ENCODE assay signal across 8 cellular contexts in the genomic region with DNA sequence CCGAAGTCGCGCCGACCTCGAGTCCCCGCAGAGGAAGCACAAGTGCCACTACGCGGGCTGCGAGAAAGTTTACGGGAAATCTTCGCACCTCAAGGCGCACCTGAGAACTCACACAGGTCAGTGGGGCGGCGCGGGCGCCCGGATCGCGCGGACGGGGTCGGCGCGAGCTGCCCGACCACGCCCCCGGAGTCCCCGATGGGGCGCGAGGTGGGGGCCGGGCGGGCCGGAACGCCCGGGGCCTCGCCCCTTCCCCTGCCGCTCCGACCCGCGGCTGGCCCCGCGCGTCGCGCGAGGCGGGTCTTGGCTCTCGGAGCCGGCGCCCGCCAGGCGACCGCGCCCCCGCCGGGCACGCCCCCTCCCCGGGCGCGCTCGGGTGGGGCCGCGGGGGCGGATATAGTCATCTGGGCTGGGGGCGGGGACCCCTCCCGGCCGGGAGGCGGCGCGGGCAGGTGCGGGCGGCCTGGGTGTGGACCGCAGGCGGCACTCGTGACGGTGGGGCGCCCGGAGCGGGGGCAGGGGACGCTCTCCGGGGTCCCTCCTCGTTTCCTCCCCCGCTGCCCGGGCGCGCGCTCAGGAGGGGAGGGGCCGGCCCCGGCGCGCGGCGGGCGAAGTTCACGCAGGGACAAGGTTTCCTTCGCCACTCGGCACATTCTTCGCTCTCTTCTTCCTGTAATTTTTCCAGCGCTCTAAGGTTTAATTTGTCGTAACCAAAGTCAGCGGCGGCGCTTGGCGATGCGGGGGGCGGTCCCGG. TPM values are rescaled to one million over a fixed set of nuclear protein-coding genes. Genes with fewer than 3 reads are reported as not detected.
DNase-seq lines count a peak whose midpoint lies in the region; ATAC-seq and TF ChIP-seq lines count a peak whose summit lies in the region.

No MANE protein-coding gene starts in this region.

- ATAC-seq in left colon: peak; percentile 35
- ATAC-seq in HG03175 (IDR thresholded peaks at IDR 0.05; ENCODE audit: unreplicated experiment): no peak

- H3K27me3 ChIP-seq in WERI-Rb-1 (ENCODE audit: insufficient read depth, low read depth, severe bottlenecking): no peaks in the 10 kb centered on the region

- H3K36me3 ChIP-seq in WERI-Rb-1: no peaks in the 10 kb centered on the region

- intact Hi-C loops in left colon (cut with DNase I, micrococcal nuclease): no loop called here

- DNase-seq in GM13977 (ENCODE audit: low spot score) (peak; percentile 75), Kasumi-1 (lab: John Stamatoyannopoulos, UW) (peak; percentile 3 to 5), WERI-Rb-1 (peak; percentile 41), left colon (peak; percentile 58 to 84), DMS114 treated with DMSO at 0.1 percent for 48 hours (lab: John Stamatoyannopoulos, UW; ENCODE audit: unreplicated experiment) (no peak)
- peak; percentile 87 for DNase-seq in central memory CD4-positive, alpha-beta T cell
- peak; percentile 44 to 54 for DNase-seq in stimulated activated CD4-positive, alpha-beta T cell treated with anti-CD3 and anti-CD28 coated beads, Interleukin-2, amount 100 ng/mL, for 48 hours

- peak overlapping the region; percentile 70 for H3K27ac ChIP-seq in WERI-Rb-1

- no peaks in the 10 kb centered on the region for H3K9me3 ChIP-seq in WERI-Rb-1 (ENCODE audit: severe bottlenecking)

- TF ChIP-seq CTCF in GM13977 (IDR thresholded peaks at IDR 0.05; ENCODE audit: extremely low read depth, insufficient read depth, missing control alignments) (no peak), WERI-Rb-1 (IDR thresholded peaks at IDR 0.05; ENCODE audit: low read depth, low read length) (no peak)

- in situ Hi-C loops in GM13977 (cut with MboI; ENCODE audit: low pct_unique_long_range_greater_than_20kb, low sequenced_read_pairs, unreplicated experiment): loop anchor here (10.0 kb wide), 1 partner anchor 103 kb away; no protein-coding TSS in a partner anchor

- peak overlapping the region; percentile 58 for H3K4me3 ChIP-seq in WERI-Rb-1 (ENCODE audit: low read depth, low read length)

RNA-seq across cellular contexts. Expression of gene KLF13, which starts 1.2 kb away (rescaled TPM):
- 100 to 1,000 TPM in 1 of 2 donors, 10 to 100 TPM in 1; 36.8 to 103 TPM for total RNA-seq in left colon
